In genomic region chr1:99850458-99850974, GRCh38 we compare ENCODE assay signal across 8 cellular contexts. TPM values are rescaled to one million over a fixed set of nuclear protein-coding genes. Genes with fewer than 3 reads are reported as not detected.
DNase-seq lines count a peak whose midpoint lies in the region; ATAC-seq and TF ChIP-seq lines count a peak whose summit lies in the region.

No MANE protein-coding gene starts in this region.

- peaks cover 30 to 40% (median 37%) of the 10 kb centered on the region in 3 donors for H3K4me1 Mint-ChIP-seq in CD8-positive, alpha-beta memory T cell
- H3K4me1 Mint-ChIP-seq in dendritic cell treated with granulocyte-macrophage colony-stimulating factor and Interleukin-4, amounts not matched to agents 40 ng/mL and 50 ng/mL, for 4 days (ENCODE audit: low read depth) = peaks cover 13% of the 10 kb centered on the region

- H3K4me3 ChIP-seq in CD8-positive, alpha-beta memory T cell (ENCODE audit: low read length) = peak overlapping the region; percentile 79
- peak overlapping the region; percentile 27 for H3K4me3 ChIP-seq in mucosa of descending colon

- POLR2A ChIA-PET in CD8-positive, alpha-beta memory T cell (lab: Charles Lee) = interaction anchor here (1.3 kb wide), 1 partner anchor 187 kb away, joined by 3 read pairs; a partner anchor contains a TSS

- no peaks in the 10 kb centered on the region for H3K9me3 ChIP-seq in CD8-positive, alpha-beta memory T cell (ENCODE audit: low read length)
- no peaks in the 10 kb centered on the region for H3K9me3 ChIP-seq in mucosa of descending colon

- H3K27ac Mint-ChIP-seq in CD8-positive, alpha-beta memory T cell = peak overlapping the region; percentile 70 to 100 (median 96)
- H3K27ac Mint-ChIP-seq in dendritic cell treated with granulocyte-macrophage colony-stimulating factor and Interleukin-4, amounts not matched to agents 40 ng/mL and 50 ng/mL, for 4 days = peak overlapping the region; percentile 88

- H3K4me3 Mint-ChIP-seq in CD8-positive, alpha-beta memory T cell = peak overlapping the region; percentile 90 to 100 (median 97)
- peak overlapping the region; percentile 89 for H3K4me3 Mint-ChIP-seq in dendritic cell treated with granulocyte-macrophage colony-stimulating factor and Interleukin-4, amounts not matched to agents 40 ng/mL and 50 ng/mL, for 4 days

- CTCF ChIA-PET in CD8-positive, alpha-beta memory T cell (lab: Charles Lee) = no interaction called here

- H3K27me3 ChIP-seq in CD8-positive, alpha-beta memory T cell (ENCODE audit: insufficient read depth, low read length, poor library complexity, severe bottlenecking) = no peaks in the 10 kb centered on the region

- H3K36me3 ChIP-seq in CD8-positive, alpha-beta memory T cell (ENCODE audit: insufficient read depth, low read length) = no peaks in the 10 kb centered on the region
- H3K36me3 ChIP-seq in mucosa of descending colon (ENCODE audit: low read depth) = no peaks in the 10 kb centered on the region

- ATAC-seq in GM21529 (IDR thresholded peaks at IDR 0.05; ENCODE audit: unreplicated experiment) (peak; percentile 14), mucosa of descending colon (no peak), GM19328 (IDR thresholded peaks at IDR 0.05; ENCODE audit: unreplicated experiment) (no peak)

- DNase-seq in CD8-positive, alpha-beta memory T cell = no peak
- DNase-seq in NCI-H524 treated with DMSO at 0.1 percent for 48 hours (lab: John Stamatoyannopoulos, UW) (peak; percentile 40), mucosa of descending colon (no peak), middle frontal gyrus (ENCODE audit: extremely low spot score, low spot score) (no peak)
- DNase-seq in stimulated activated CD4-positive, alpha-beta T cell treated with anti-CD3 and anti-CD28 coated beads, Interleukin-2, amount 100 ng/mL, for 48 hours = no peak

- H3K27ac ChIP-seq in CD8-positive, alpha-beta memory T cell (ENCODE audit: low read depth, low read length) = peak overlapping the region; percentile 66

- no peaks in the 10 kb centered on the region for H3K9me3 Mint-ChIP-seq in CD8-positive, alpha-beta memory T cell
- no peaks in the 10 kb centered on the region for H3K9me3 Mint-ChIP-seq in dendritic cell treated with granulocyte-macrophage colony-stimulating factor and Interleukin-4, amounts not matched to agents 40 ng/mL and 50 ng/mL, for 4 days

- H3K27me3 Mint-ChIP-seq in CD8-positive, alpha-beta memory T cell = no peaks in the 10 kb centered on the region
- no peaks in the 10 kb centered on the region for H3K27me3 Mint-ChIP-seq in dendritic cell treated with granulocyte-macrophage colony-stimulating factor and Interleukin-4, amounts not matched to agents 40 ng/mL and 50 ng/mL, for 4 days

- peaks cover 20% of the 10 kb centered on the region for H3K4me1 ChIP-seq in CD8-positive, alpha-beta memory T cell (ENCODE audit: insufficient read depth, low read length)
- peaks cover 4% of the 10 kb centered on the region for H3K4me1 ChIP-seq in mucosa of descending colon (ENCODE audit: low read depth)

- TF ChIP-seq CTCF in mucosa of descending colon (IDR thresholded peaks at IDR 0.05) = no peak

- peaks cover 0 to 31% (median 2%) of the 10 kb centered on the region in 3 donors for H3K36me3 Mint-ChIP-seq in CD8-positive, alpha-beta memory T cell
- peaks cover 39% of the 10 kb centered on the region for H3K36me3 Mint-ChIP-seq in dendritic cell treated with granulocyte-macrophage colony-stimulating factor and Interleukin-4, amounts not matched to agents 40 ng/mL and 50 ng/mL, for 4 days (ENCODE audit: low read depth)

- intact Hi-C loops in dendritic cell treated with granulocyte-macrophage colony-stimulating factor and Interleukin-4, amounts not matched to agents 40 ng/mL and 50 ng/mL, for 4 days (cut with micrococcal nuclease) = no loop called here
- intact Hi-C loops in mucosa of descending colon (cut with DNase I, micrococcal nuclease) = no loop called here

RNA-seq across cellular contexts. Expression of gene AGL, which starts 0.4 kb away (rescaled TPM):
- total RNA-seq in CD8-positive, alpha-beta memory T cell = 10 to 100 TPM; 16.4 TPM
- polyA plus RNA-seq in CD8-positive, alpha-beta memory T cell = 8.0 TPM
- total RNA-seq in mucosa of descending colon = 10 to 100 TPM; 24.6 to 28.2 (median 27.5) TPM
